Comparison of ENCODE assay signal across 11 cellular contexts in the genomic region with DNA sequence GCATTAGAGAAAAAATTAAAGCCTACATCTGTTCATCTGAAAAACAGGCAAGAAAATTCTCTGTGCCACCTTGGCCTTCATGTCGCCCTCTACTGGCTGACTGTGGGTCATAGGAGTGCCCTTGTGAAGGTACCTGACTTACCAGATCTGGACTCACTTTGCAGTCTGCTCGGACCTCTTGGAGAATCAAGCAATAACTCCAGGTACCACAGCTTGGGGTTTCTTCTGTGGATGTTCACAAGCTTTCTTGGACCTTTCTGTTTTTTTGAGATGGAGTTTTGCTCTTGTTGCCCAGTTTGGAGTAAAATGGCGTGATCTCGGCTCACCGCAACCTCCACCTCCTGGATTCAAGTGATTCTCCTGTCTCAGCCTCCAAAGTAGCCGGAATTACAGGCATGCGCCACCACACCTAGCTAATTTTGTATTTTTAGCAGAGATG. TPM values are rescaled to one million over a fixed set of nuclear protein-coding genes. Genes with fewer than 3 reads are reported as not detected.
DNase-seq lines count a peak whose midpoint lies in the region; ATAC-seq, FAIRE-seq and TF ChIP-seq lines count a peak whose summit lies in the region.
"Had no signal": no experiment of that assay in that cellular context is flagged by ENCODE, and none has a peak within 500 bp of the region (broad histone marks: within the 10 kb centered on the region; RNA-seq: fewer than 3 reads in every experiment).

No MANE protein-coding gene starts in this region.

- TF ChIP-seq POLR2A in H54 (IDR thresholded peaks at IDR 0.05; ENCODE audit: low read depth, low read length) (no peak), prostate gland (IDR thresholded peaks at IDR 0.05) (no peak)

- no peak overlapping the region for H3K27ac ChIP-seq in prostate gland

- intact Hi-C loops in prostate gland (cut with DNase I): no loop called here

- H3K4me1 ChIP-seq in prostate gland (replicated peaks): no peaks in the 10 kb centered on the region

- DNase-seq in NCI-H2196 (lab: John Stamatoyannopoulos, UW; ENCODE audit: unreplicated experiment) (peak; percentile 34), NCI-H2196 treated with DMSO at 0.1 percent for 48 hours (lab: John Stamatoyannopoulos, UW; ENCODE audit: unreplicated experiment) (no peak), RPMI7951 (ENCODE audit: low read depth) (peak; percentile 23), epithelial cell of proximal tubule (ENCODE audit: low read depth) (no peak), H54 (ENCODE audit: insufficient read length, low spot score) (no peak), prostate gland (ENCODE audit: low spot score) (no peak)
- peak; percentile 14 for DNase-seq in stimulated activated CD8-positive, alpha-beta memory T cell treated with anti-CD3 and anti-CD28 coated beads, Interleukin-4, amount 100 ng/mL, for 24 hours (ENCODE audit: low read depth)

- no peaks in the 10 kb centered on the region for H3K9me3 ChIP-seq in prostate gland

- peak; percentile 38 for TF ChIP-seq CTCF in epithelial cell of proximal tubule (conservative IDR thresholded peaks at IDR 0.05; ENCODE audit: low read depth, low read length)
- TF ChIP-seq CTCF in prostate gland (IDR thresholded peaks at IDR 0.05): no peak

- ATAC-seq in GM18858 (IDR thresholded peaks at IDR 0.05; ENCODE audit: unreplicated experiment): no peak

- no peak overlapping the region for H3K4me3 ChIP-seq in epithelial cell of proximal tubule (ENCODE audit: low read depth, low read length)
- no peak overlapping the region for H3K4me3 ChIP-seq in prostate gland

- 87% methylated on average over 7 of the region's 7 CpGs for WGBS in prostate gland

- H3K27me3 ChIP-seq in prostate gland (replicated peaks; ENCODE audit: insufficient read depth): no peaks in the 10 kb centered on the region

- no peak for FAIRE-seq in H54 (lab: Jason Lieb, UNC)

- H3K36me3 ChIP-seq in prostate gland: no peaks in the 10 kb centered on the region

RNA-seq across cellular contexts. Expression of a gene that starts 2.4 kb away (rescaled TPM):
- not detected in 2 replicates for total RNA-seq in RPMI7951 (2014; rRNA removed; shearing (Covaris generic))
- total RNA-seq in epithelial cell of proximal tubule: not detected in 2 replicates
- not detected for total RNA-seq in prostate gland
- total RNA-seq: aorta, mesothelial cell of epicardium, urinary bladder had no signal

RNA-seq across cellular contexts. Expression of a gene that starts 25.6 kb away (rescaled TPM):
- not detected in 2 replicates for total RNA-seq in RPMI7951 (2014; rRNA removed; shearing (Covaris generic))
- total RNA-seq in epithelial cell of proximal tubule (not detected in 2 replicates), prostate gland (not detected)
- total RNA-seq: aorta, mesothelial cell of epicardium, urinary bladder had no signal

RNA-seq across cellular contexts. Expression of a gene that starts 27.2 kb away (rescaled TPM):
- total RNA-seq in RPMI7951 (2014; rRNA removed; shearing (Covaris generic)): not detected in 2 replicates
- total RNA-seq in epithelial cell of proximal tubule (not detected in 2 replicates), prostate gland (not detected)
- total RNA-seq: aorta, mesothelial cell of epicardium, urinary bladder had no signal

RNA-seq across cellular contexts. Expression of a gene that starts 56.6 kb away (rescaled TPM):
- total RNA-seq in RPMI7951 (2014; rRNA removed; shearing (Covaris generic)): not detected in 2 replicates
- total RNA-seq in epithelial cell of proximal tubule (not detected in 2 replicates), prostate gland (not detected)
- total RNA-seq: aorta, mesothelial cell of epicardium, urinary bladder had no signal

RNA-seq across cellular contexts. Expression of a gene that starts 56.7 kb away (rescaled TPM):
- not detected in 2 replicates for total RNA-seq in RPMI7951 (2014; rRNA removed; shearing (Covaris generic))
- total RNA-seq in epithelial cell of proximal tubule (not detected in 2 replicates), prostate gland (not detected)
- total RNA-seq: aorta, mesothelial cell of epicardium, urinary bladder had no signal

Comparison
In these comparisons a context has a peak if more than half of its experiments do, and no peak if none do; other contexts are left out.
1. DNase-seq: peak in NCI-H2196 (single experiment), RPMI7951 (single experiment) and stimulated activated CD8-positive, alpha-beta memory T cell treated with anti-CD3 and anti-CD28 coated beads, Interleukin-4, amount 100 ng/mL, for 24 hours (single experiment); none in NCI-H2196 treated with DMSO at 0.1 percent for 48 hours (single experiment), epithelial cell of proximal tubule (single experiment), H54 (single experiment) and prostate gland (single experiment).